1 cellular context compared by ENCODE assay signal in genomic region chr19:16586477-16586871, GRCh38.
TF ChIP-seq lines count a peak whose summit lies in the region.

No MANE protein-coding gene starts in this region.

TF ChIP-seq in H1, 55 proteins besides CTCF, POLR2A, EP300 and RAD21:
- TF ChIP-seq SP1 (IDR thresholded peaks at IDR 0.05; ENCODE audit: low read depth, low read length) (no peak), TAF1 (IDR thresholded peaks at IDR 0.05; ENCODE audit: low read depth, low read length) (no peak), SP2 (IDR thresholded peaks at IDR 0.05; ENCODE audit: low read length) (no peak), CHD1 (IDR thresholded peaks at IDR 0.05; ENCODE audit: low read depth, low read length) (no peak), GTF2F1 (IDR thresholded peaks at IDR 0.05; ENCODE audit: borderline replicate concordance, low read depth, low read length) (no peak), TCF12 (IDR thresholded peaks at IDR 0.05; ENCODE audit: low read depth, low read length) (no peak), JUN (IDR thresholded peaks at IDR 0.05; ENCODE audit: low read depth, low read length) (no peak), KDM5A (IDR thresholded peaks at IDR 0.05; ENCODE audit: low read length) (no peak), JUND (IDR thresholded peaks at IDR 0.05; ENCODE audit: low read length) (no peak), HDAC2 (IDR thresholded peaks at IDR 0.05; ENCODE audit: borderline replicate concordance in 1 of 2, low read depth in 2 of 2, low read length in 2 of 2) (no peak), RBBP5 (IDR thresholded peaks at IDR 0.05; ENCODE audit: borderline replicate concordance, low read depth, low read length) (no peak), NRF1 (IDR thresholded peaks at IDR 0.05; ENCODE audit: low read depth, low read length) (no peak), FOSL1 (IDR thresholded peaks at IDR 0.05; ENCODE audit: insufficient read depth, low read depth, low read length) (no peak), RNF2 (IDR thresholded peaks at IDR 0.05; ENCODE audit: borderline replicate concordance, low read depth, low read length, missing control alignments, poor library complexity, severe bottlenecking) (no peak), CHD7 (IDR thresholded peaks at IDR 0.05; ENCODE audit: insufficient replicate concordance, low read length) (no peak)
